16 cellular contexts compared by ENCODE assay signal in the genomic region with DNA sequence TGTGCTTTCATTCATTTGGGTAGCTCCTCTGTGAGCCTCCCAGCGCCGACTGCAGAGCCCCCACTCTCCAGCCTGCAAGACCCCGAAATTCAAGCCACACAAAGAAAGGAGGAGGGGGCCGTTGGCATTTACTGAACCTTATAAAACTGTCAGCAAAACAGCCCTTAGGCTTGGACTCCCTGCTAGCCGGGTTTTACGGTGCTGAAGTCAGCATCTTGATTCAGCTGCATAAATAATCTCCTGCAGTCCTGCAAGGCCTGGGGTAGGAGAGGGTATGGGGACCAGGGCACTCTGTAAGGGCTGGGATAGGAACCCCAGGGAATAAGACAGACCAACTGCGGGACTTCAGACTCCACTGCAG.
DNase-seq lines count a peak whose midpoint lies in the region; TF ChIP-seq lines count a peak whose summit lies in the region.
"Had no signal": no experiment of that assay in that cellular context is flagged by ENCODE, and none has a peak within 500 bp of the region (broad histone marks: within the 10 kb centered on the region; RNA-seq: fewer than 3 reads in every experiment).

No MANE protein-coding gene starts in this region.

- no peak for TF ChIP-seq CTCF in AG10803 (conservative IDR thresholded peaks at IDR 0.05; ENCODE audit: low read length)
- TF ChIP-seq CTCF in epithelial cell of esophagus (IDR thresholded peaks at IDR 0.05; ENCODE audit: insufficient read depth, low read depth, low read length, missing control alignments) = no peak
- no peak for TF ChIP-seq CTCF in nephron (IDR thresholded peaks at IDR 0.05; ENCODE audit: unreplicated experiment in 3 of 3)

- H3K9me3 Mint-ChIP-seq in nephron = no peaks in the 10 kb centered on the region
- H3K9me3 Mint-ChIP-seq: activated T-helper 2 cell treated with anti-CD3 and anti-CD28 coated beads, Interferon-gamma antibody, Interleukin-2, Interleukin-4, amounts not matched to agents 10 μg/mL and 5 μg/mL and 100 μg/mL, durations not matched to agents 14 hours and 24 hours and 36 hours; CD14-positive monocyte had no signal

- peaks cover 6% of the 10 kb centered on the region for H3K27me3 Mint-ChIP-seq in nephron (ENCODE audit: low read depth)

- peak overlapping the region; percentile 3 to 72 (median 64) for H3K4me3 Mint-ChIP-seq in nephron
- H3K4me3 Mint-ChIP-seq: CD14-positive monocyte had no signal

- peak overlapping the region; percentile 4; the same call in 1 of the 2 replicates for H3K4me3 ChIP-seq in AG10803 (ENCODE audit: low read length)
- peak overlapping the region; percentile 17 for H3K4me3 ChIP-seq in epithelial cell of esophagus (ENCODE audit: low read length)

- peak overlapping the region; percentile 7 to 84 (median 29) for H3K27ac Mint-ChIP-seq in nephron
- H3K27ac Mint-ChIP-seq: activated T-helper 2 cell treated with anti-CD3 and anti-CD28 coated beads, Interferon-gamma antibody, Interleukin-2, Interleukin-4, amounts not matched to agents 10 μg/mL and 5 μg/mL and 100 μg/mL, durations not matched to agents 14 hours and 24 hours and 36 hours; CD14-positive monocyte had no signal

- peaks cover 47% of the 10 kb centered on the region for H3K4me1 Mint-ChIP-seq in nephron

- H3K36me3 Mint-ChIP-seq in nephron (ENCODE audit: low read depth) = no peaks in the 10 kb centered on the region
- H3K36me3 Mint-ChIP-seq: CD14-positive monocyte had no signal

- DNase-seq in AG10803 (ENCODE audit: low read depth) = no peak
- DNase-seq in M059J (ENCODE audit: low read depth) = peak; percentile 26
- peak; percentile 39 for DNase-seq in epithelial cell of esophagus (ENCODE audit: low read depth)
- no peak for DNase-seq in NOMO-1 (lab: John Stamatoyannopoulos, UW; ENCODE audit: unreplicated experiment in 2 of 2)
- DNase-seq in NCI-H2171 treated with DMSO at 0.1 percent for 48 hours (lab: John Stamatoyannopoulos, UW) = no peak
- DNase-seq in COR-L47 (lab: John Stamatoyannopoulos, UW) = no peak
- DNase-seq in D341Med (ENCODE audit: low spot score) = no peak
- DNase-seq: activated CD4-positive, CD25-positive, alpha-beta regulatory T cell treated with anti-CD3 and anti-CD28 coated beads, Interleukin-2, amount 50 U/mL, for 72 hours; left cardiac atrium; occipital lobe; SHP77; stimulated activated CD4-positive, alpha-beta T cell treated with anti-CD3 and anti-CD28 coated beads, Interleukin-2, amount 100 ng/mL, for 48 hours; stimulated activated naive CD8-positive, alpha-beta T cell treated with anti-CD3 and anti-CD28 coated beads, Interleukin-15, Interleukin-2, amounts not matched to agents 100 U/mL and 50 U/mL, for 24 hours had no signal

Comparison
In these comparisons a context has a peak if more than half of its experiments do, and no peak if none do; other contexts are left out.
1. DNase-seq: peak in M059J (single experiment) and epithelial cell of esophagus (single experiment); none in AG10803 (single experiment), NOMO-1 (0 of 2), NCI-H2171 treated with DMSO at 0.1 percent for 48 hours (single experiment), COR-L47 (single experiment) and D341Med (single experiment).